ENCODE assay signal across 11 cellular contexts in the genomic region with DNA sequence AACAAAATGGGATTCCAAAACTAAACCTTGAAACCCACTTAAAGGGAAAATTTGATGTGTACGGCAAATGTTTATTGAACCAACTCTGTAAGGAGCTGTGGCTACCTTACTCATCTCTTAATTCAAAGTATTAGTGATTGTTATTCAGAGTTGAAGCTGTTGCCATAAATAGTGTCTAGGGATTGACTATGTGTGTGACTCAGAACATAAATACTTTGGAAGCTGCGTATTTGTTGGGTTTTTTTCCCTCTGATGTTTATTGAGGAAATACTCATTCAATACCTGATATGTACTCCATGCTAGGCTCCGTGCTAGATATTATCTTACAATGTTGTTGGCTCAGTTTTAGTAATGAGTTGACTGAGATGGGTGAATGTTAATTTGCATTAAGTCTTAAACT.
DNase-seq lines count a peak whose midpoint lies in the region; ATAC-seq, FAIRE-seq and TF ChIP-seq lines count a peak whose summit lies in the region.
"Had no signal": no experiment of that assay in that cellular context is flagged by ENCODE, and none has a peak within 500 bp of the region (broad histone marks: within the 10 kb centered on the region; RNA-seq: fewer than 3 reads in every experiment).

No MANE protein-coding gene starts in this region.

- H3K4me3 ChIP-seq in keratinocyte (ENCODE audit: control insufficient read depth in 2 of 3, extremely low read depth in 1 of 3, insufficient read depth in 2 of 3, low read depth in 1 of 3, low read length in 3 of 3): no peak overlapping the region
- H3K4me3 ChIP-seq in BE2C (ENCODE audit: low read depth, low read length): no peak overlapping the region

- in situ Hi-C loops in ACHN (cut with HindIII; ENCODE audit: low pct_ligation_motif_present, low pct_unique_long_range_greater_than_20kb, low sequenced_read_pairs): no loop called here

- TF ChIP-seq CTCF in keratinocyte (optimal IDR thresholded peaks at IDR 0.05 in 1 of 3, IDR thresholded peaks at IDR 0.05 in 1 of 3, conservative IDR thresholded peaks at IDR 0.05 in 1 of 3; ENCODE audit: extremely low read depth in 1 of 3, insufficient read depth in 2 of 3, low read length in 3 of 3) (no peak), BE2C (IDR thresholded peaks at IDR 0.05; ENCODE audit: low read depth, low read length) (no peak)

- H3K9me1 ChIP-seq in keratinocyte (ENCODE audit: control insufficient read depth, extremely low read depth, insufficient read depth, low read length): no peaks in the 10 kb centered on the region

- FAIRE-seq in keratinocyte (lab: Jason Lieb, UNC) (no peak), GM12892 (lab: Jason Lieb, UNC) (no peak)

- peak overlapping the region; percentile 41 for H2AFZ ChIP-seq in keratinocyte (ENCODE audit: control insufficient read depth, low read length)

- H4K20me1 ChIP-seq in keratinocyte (ENCODE audit: control insufficient read depth, extremely low read depth, insufficient read depth, low read length): no peaks in the 10 kb centered on the region

- peaks cover 8% of the 10 kb centered on the region for H3K4me1 ChIP-seq in keratinocyte (ENCODE audit: control insufficient read depth, extremely low read depth, insufficient read depth, low read length)
- no peaks in the 10 kb centered on the region for H3K4me1 ChIP-seq in BE2C

- H3K27me3 ChIP-seq in keratinocyte (ENCODE audit: control insufficient read depth, extremely low read depth, insufficient read depth, low read length): no peaks in the 10 kb centered on the region
- no peaks in the 10 kb centered on the region for H3K27me3 ChIP-seq in BE2C

- peak overlapping the region; percentile 27 for H3K27ac ChIP-seq in keratinocyte (ENCODE audit: control insufficient read depth, insufficient read depth, low read length)

- H3K79me2 ChIP-seq in keratinocyte (ENCODE audit: control insufficient read depth, insufficient read depth, low read length): no peaks in the 10 kb centered on the region

- H3K9me3 ChIP-seq in keratinocyte (ENCODE audit: control insufficient read depth, low read depth, low read length) (no peaks in the 10 kb centered on the region), BE2C (no peaks in the 10 kb centered on the region)

- no peak for ATAC-seq in GM19035 (IDR thresholded peaks at IDR 0.05; ENCODE audit: unreplicated experiment)

- no peak for TF ChIP-seq POLR2A in GM12892 (IDR thresholded peaks at IDR 0.05; ENCODE audit: low read depth, low read length)

- H3K9ac ChIP-seq in keratinocyte (ENCODE audit: control insufficient read depth, extremely low read depth, insufficient read depth, low read length): no peak overlapping the region

- no peaks in the 10 kb centered on the region for H3K36me3 ChIP-seq in keratinocyte (ENCODE audit: control insufficient read depth in 2 of 2, extremely low read depth in 1 of 2, insufficient read depth in 2 of 2, low read length in 2 of 2)
- H3K36me3 ChIP-seq in BE2C: no peaks in the 10 kb centered on the region

- H3K4me2 ChIP-seq in keratinocyte (ENCODE audit: control insufficient read depth, extremely low read depth, insufficient read depth, low read depth, low read length): peak overlapping the region; percentile 41

- DNase-seq in ACHN (peak; percentile 10), HCEC 1CT (peak; percentile 94), amniotic stem cell (lab: John Stamatoyannopoulos, UW) (peak; percentile 66), keratinocyte (ENCODE audit: low read depth, low spot score) (no peak), NCI-H748 treated with DMSO at 0.1 percent for 48 hours (lab: John Stamatoyannopoulos, UW) (no peak), BE2C (no peak), GM12892 (ENCODE audit: insufficient read length) (no peak)
- DNase-seq: NCI-H2171; stimulated activated CD4-positive, alpha-beta T cell treated with anti-CD3 and anti-CD28 coated beads, Interleukin-15, amount 100 ng/mL, for 24 hours; substantia nigra had no signal

- dilution Hi-C loops in keratinocyte (cut with MboI; ENCODE audit: extremely low pct_ligation_motif_present, low sequenced_read_pairs): no loop called here

Comparison
In these comparisons a context has a peak if more than half of its experiments do, and no peak if none do; other contexts are left out.
1. DNase-seq: peak in ACHN (single experiment), HCEC 1CT (single experiment) and amniotic stem cell (single experiment); none in keratinocyte (single experiment), NCI-H748 treated with DMSO at 0.1 percent for 48 hours (single experiment), BE2C (single experiment) and GM12892 (single experiment).